Comparison of ENCODE assay signal across 18 cellular contexts in genomic region chr2:235030126-235030525, GRCh38.
A peak's percentile ranks its signal among the peaks of the same experiment; 100 is the strongest.
DNase-seq lines count a peak whose midpoint lies in the region; ATAC-seq, FAIRE-seq and TF ChIP-seq lines count a peak whose summit lies in the region.
"Had no signal": no experiment of that assay in that cellular context is flagged by ENCODE, and none has a peak within 500 bp of the region (broad histone marks: within the 10 kb centered on the region; RNA-seq: fewer than 3 reads in every experiment).

No MANE protein-coding gene starts in this region.

- ATAC-seq in Panc1 (no peak), GM21526 (IDR thresholded peaks at IDR 0.05; ENCODE audit: low FRiP score, unreplicated experiment) (no peak), GM18517 (IDR thresholded peaks at IDR 0.05; ENCODE audit: unreplicated experiment) (no peak)
- ATAC-seq: CD8-positive, alpha-beta T cell; SK-N-SH treated with all-trans-retinoic acid at 6 μM for 48 hours had no signal

- CTCF ChIA-PET in Panc1 (lab: Charles Lee), result no interaction called here
- CTCF ChIA-PET in H1 (lab: Charles Lee; ENCODE audit: partially characterized antibody), result interaction anchor here (0.8 to 1.6 kb wide), 4 partner anchors 21 to 454 kb away, joined by 3 to 4 read pairs (median 3); no protein-coding TSS in a partner anchor

- no peaks in the 10 kb centered on the region for H3K27me3 ChIP-seq in H9 (ENCODE audit: insufficient read depth, low read length)
- no peaks in the 10 kb centered on the region for H3K27me3 ChIP-seq in Panc1 (ENCODE audit: control insufficient read depth, insufficient read depth, low read length)
- no peaks in the 10 kb centered on the region for H3K27me3 ChIP-seq in H1 (replicated peaks in 1 of 4; ENCODE audit: control insufficient read depth in 3 of 4, extremely low read depth in 1 of 4, insufficient read depth in 3 of 4, low read length in 3 of 4)
- H3K27me3 ChIP-seq in trophoblast cell (ENCODE audit: insufficient read depth, low read length), result no peaks in the 10 kb centered on the region
- H3K27me3 ChIP-seq: BLaER1 treated with 17β-estradiol and CSF1 and Interleukin-3, amounts not matched to agents 10 nM and 100 nM had no signal

- H3K18ac ChIP-seq in H9 (ENCODE audit: insufficient read length, low read depth, low read length), result no peak overlapping the region
- 0 out of 2 replicates have a peak overlapping the region, but pooled peaks have one; percentile 29 for H3K18ac ChIP-seq in H1 (ENCODE audit: extremely low read depth, low read length)
- H3K18ac ChIP-seq in trophoblast cell (ENCODE audit: low read length), result no peak overlapping the region

- DNase-seq in H9 (no peak), Panc1 (ENCODE audit: low read depth, low spot score) (no peak), H1 (ENCODE audit: low read depth in 1 of 2, low spot score in 2 of 2) (no peak), trophoblast cell (no peak), dedifferentiated amniotic fluid mesenchymal stem cell (ENCODE audit: extremely low spot score) (no peak)
- DNase-seq: CD8-positive, alpha-beta T cell; KBM-7; NCI-H1694 treated with DMSO at 0.1 percent for 48 hours; NCI-H226; NCI-H524; NCI-H82; OCI-M1; SIG-M5 had no signal

- H3K9ac ChIP-seq in H9 (ENCODE audit: extremely low read depth, insufficient read length, low read length) (no peak overlapping the region), H1 (replicated peaks in 1 of 4; ENCODE audit: extremely low read depth in 1 of 4, low read depth in 3 of 4, low read length in 3 of 4) (no peak overlapping the region), trophoblast cell (ENCODE audit: low read length) (no peak overlapping the region)
- H3K9ac ChIP-seq: BLaER1 treated with 17β-estradiol and CSF1 and Interleukin-3, amounts not matched to agents 10 nM and 100 nM had no signal

- no peak overlapping the region for H3K23ac ChIP-seq in H9 (ENCODE audit: insufficient read length, low read depth, low read length)
- H3K23ac ChIP-seq in H1 (ENCODE audit: insufficient read length), result no peak overlapping the region
- H3K23ac ChIP-seq in trophoblast cell (ENCODE audit: low read length), result no peak overlapping the region

- H3K23me2 ChIP-seq in H9 (ENCODE audit: insufficient read length, low read depth, low read length, poor library complexity, severe bottlenecking) (no peaks in the 10 kb centered on the region), H1 (ENCODE audit: low read depth, low read length) (no peaks in the 10 kb centered on the region)

- TF ChIP-seq POLR2A in H1 (IDR thresholded peaks at IDR 0.05; ENCODE audit: control extremely low read depth in 1 of 2, low read depth in 2 of 2, low read length in 2 of 2), result no peak

- H3K4me2 ChIP-seq in H9 (ENCODE audit: insufficient read depth, insufficient read length, low read length) (no peak overlapping the region), H1 (ENCODE audit: insufficient read depth in 1 of 2, low read depth in 2 of 2, low read length in 2 of 2) (no peak overlapping the region), trophoblast cell (ENCODE audit: low read length) (no peak overlapping the region)

- TF ChIP-seq CTCF in H9 (conservative IDR thresholded peaks at IDR 0.05) (no peak), Panc1 (IDR thresholded peaks at IDR 0.05) (no peak), H1 (IDR thresholded peaks at IDR 0.05; ENCODE audit: control extremely low read depth in 1 of 3, insufficient read depth in 1 of 3, low read depth in 1 of 3, low read length in 3 of 3) (no peak)

- no peak overlapping the region for H3K4me3 Mint-ChIP-seq in H9
- H3K4me3 Mint-ChIP-seq: CD8-positive, alpha-beta T cell had no signal

- H2AK5ac ChIP-seq in H9 (ENCODE audit: insufficient read length, low read length) (no peak overlapping the region), H1 (ENCODE audit: low read depth, low read length) (no peak overlapping the region), trophoblast cell (ENCODE audit: low read length) (no peak overlapping the region)

- H3K9me3 Mint-ChIP-seq in H9, result no peaks in the 10 kb centered on the region
- H3K9me3 Mint-ChIP-seq: CD8-positive, alpha-beta T cell had no signal

- no peak for TF ChIP-seq RAD21 in H1 (IDR thresholded peaks at IDR 0.05 in 1 of 2, conservative IDR thresholded peaks at IDR 0.05 in 1 of 2; ENCODE audit: low read depth in 2 of 2, low read length in 2 of 2)

- no CpG with 5 or more reads among the region's 10 CpGs for WGBS in H9 (ENCODE audit: extremely low coverage, insufficient read length, low lambda C conversion rate)
- 83% methylated on average over 10 of the region's 10 CpGs; no CpG with 5 or more reads in 1 of the 2 experiments for WGBS in H1 (ENCODE audit: extremely low coverage in 1 of 2, insufficient coverage in 1 of 2, insufficient read length in 1 of 2, insufficient replicate concordance in 2 of 2, low coverage in 1 of 2, low lambda C conversion rate in 2 of 2, missing lambda C conversion rate in 1 of 2), 2 experiments
- no CpG with 5 or more reads among the region's 10 CpGs for WGBS in trophoblast cell (ENCODE audit: extremely low coverage, insufficient coverage, insufficient read length)

- H2BK12ac ChIP-seq in H9 (ENCODE audit: insufficient read length, low read depth, low read length), result no peak overlapping the region
- H2BK12ac ChIP-seq in H1 (ENCODE audit: low read depth, low read length), result no peak overlapping the region
- no peak overlapping the region for H2BK12ac ChIP-seq in trophoblast cell (ENCODE audit: low read length)

- POLR2A ChIA-PET in Panc1 (lab: Charles Lee), result no interaction called here
- POLR2A ChIA-PET in H1 (lab: Charles Lee; ENCODE audit: partially characterized antibody), result interaction anchor here (1.6 kb wide), 1 partner anchor 11 kb away, joined by 4 read pairs; no protein-coding TSS in a partner anchor

- peaks cover 4% of the 10 kb centered on the region; the same call in 1 of the 2 replicates for H3K79me2 ChIP-seq in H9 (ENCODE audit: insufficient read depth, low read length)
- H3K79me2 ChIP-seq in H1 (ENCODE audit: control insufficient read depth in 1 of 2, insufficient read depth in 2 of 2, low read length in 2 of 2), result peaks cover 8 to 77% of the 10 kb centered on the region in 2 experiments; a peak in 3 of 4 replicates
- peaks cover 2% of the 10 kb centered on the region for H3K79me2 ChIP-seq in trophoblast cell (ENCODE audit: control insufficient read depth, insufficient read depth, low read length, poor library complexity)

- in situ Hi-C loops in Panc1 (cut with HindIII; ENCODE audit: low pct_unique_long_range_greater_than_20kb, low sequenced_read_pairs), result no loop called here

- peak overlapping the region in 2 of 3 experiments; percentile 8 to 39; a peak in 4 of 7 replicates for H3K27ac Mint-ChIP-seq in H9
- H3K27ac Mint-ChIP-seq: CD8-positive, alpha-beta T cell had no signal

- H3K36me3 ChIP-seq in Panc1 (ENCODE audit: control insufficient read depth, insufficient read depth, low read length) (peaks cover under 1% of the 10 kb centered on the region; the same call in 1 of the 2 replicates), H1 (ENCODE audit: control insufficient read depth in 2 of 4, insufficient read depth in 4 of 4, low read length in 3 of 4) (peaks cover 0 to 8% (median 0%) of the 10 kb centered on the region in 4 experiments; a peak in 4 of 8 replicates), trophoblast cell (ENCODE audit: control insufficient read depth in 1 of 2, insufficient read depth in 2 of 2, low read length in 2 of 2) (peaks cover 16 to 21% of the 10 kb centered on the region in 2 experiments)
- H3K36me3 ChIP-seq: BLaER1 treated with 17β-estradiol and CSF1 and Interleukin-3, amounts not matched to agents 10 nM and 100 nM had no signal

- H3T11ph ChIP-seq in H9 (ENCODE audit: low read length), result no peak overlapping the region

- H4K91ac ChIP-seq in H9 (ENCODE audit: insufficient read length, low read depth, low read length) (no peak overlapping the region), H1 (replicated peaks; ENCODE audit: insufficient read length, low read length) (no peak overlapping the region), trophoblast cell (ENCODE audit: low read depth, low read length) (no peak overlapping the region)

- H4K20me1 ChIP-seq in H9 (ENCODE audit: control insufficient read depth, insufficient read depth, insufficient read length) (no peaks in the 10 kb centered on the region), H1 (replicated peaks in 1 of 2; ENCODE audit: control insufficient read depth in 1 of 2, insufficient read depth in 2 of 2, low read length in 2 of 2) (peaks cover 7 to 26% of the 10 kb centered on the region in 2 experiments)
- H4K20me1 ChIP-seq: BLaER1 treated with 17β-estradiol and CSF1 and Interleukin-3, amounts not matched to agents 10 nM and 100 nM had no signal

- BruUV-seq in Panc1 (replicated peaks; lab: Mats Ljungman, UMichigan), result no TSS peak

- H2BK20ac ChIP-seq in H9 (ENCODE audit: low read depth, low read length, poor library complexity, severe bottlenecking) (no peak overlapping the region), H1 (ENCODE audit: low read length) (no peak overlapping the region)

- H3K4ac ChIP-seq in H9 (ENCODE audit: low read depth, low read length) (no peak overlapping the region), H1 (replicated peaks; ENCODE audit: insufficient read length, low read depth, low read length) (no peak overlapping the region), trophoblast cell (ENCODE audit: low read depth, low read length) (peak overlapping the region; percentile 36)

- no peak for FAIRE-seq in H1 (lab: Jason Lieb, UNC)
- FAIRE-seq: GM12891 had no signal

- no peak overlapping the region for H4K12ac ChIP-seq in trophoblast cell (ENCODE audit: low read depth, low read length)

- H3K36me3 Mint-ChIP-seq in H9 (ENCODE audit: insufficient read depth in 1 of 3, low read depth in 3 of 3), result peaks cover 4 to 27% (median 23%) of the 10 kb centered on the region in 3 experiments; a peak in 6 of 7 replicates
- H3K36me3 Mint-ChIP-seq: CD8-positive, alpha-beta T cell had no signal

- H3K56ac ChIP-seq in H9 (ENCODE audit: insufficient read length, low read depth, low read length) (no peak overlapping the region), H1 (replicated peaks; ENCODE audit: insufficient read length, low read depth, low read length) (no peak overlapping the region)

- no peak overlapping the region for H3K4me3 ChIP-seq in Panc1 (ENCODE audit: low read depth in 2 of 2, low read length in 2 of 2)
- no peak overlapping the region for H3K4me3 ChIP-seq in H1 (ENCODE audit: extremely low read depth in 1 of 4, insufficient read depth in 2 of 4, low read depth in 3 of 4, low read length in 4 of 4)
- H3K4me3 ChIP-seq in trophoblast cell (ENCODE audit: low read depth, low read length), result no peak overlapping the region
- H3K4me3 ChIP-seq: BLaER1 treated with 17β-estradiol and CSF1 and Interleukin-3, amounts not matched to agents 10 nM and 100 nM had no signal

- H4K8ac ChIP-seq in H9 (replicated peaks; ENCODE audit: insufficient read length, low read depth, low read length) (no peak overlapping the region), H1 (ENCODE audit: extremely low read depth, insufficient read depth, low read length) (no peak overlapping the region), trophoblast cell (ENCODE audit: low read depth, low read length) (no peak overlapping the region)

- H3K27me3 Mint-ChIP-seq in H9 (ENCODE audit: low read depth), result no peaks in the 10 kb centered on the region

- 0 out of 2 replicates have a peak overlapping the region, but pooled peaks have one; percentile 12 for H3K14ac ChIP-seq in H9 (ENCODE audit: insufficient read depth, low read length)
- no peak overlapping the region for H3K14ac ChIP-seq in H1 (ENCODE audit: insufficient read length)
- H3K14ac ChIP-seq in trophoblast cell (ENCODE audit: low read length), result no peak overlapping the region

- TF ChIP-seq EP300 in H1 (IDR thresholded peaks at IDR 0.05; ENCODE audit: borderline replicate concordance in 1 of 2, low read depth in 2 of 2, low read length in 2 of 2), result no peak

- H3K4me1 ChIP-seq in H9 (ENCODE audit: insufficient read depth, low read length), result peaks cover 4% of the 10 kb centered on the region; the same call in 1 of the 2 replicates
- peaks cover 56% of the 10 kb centered on the region for H3K4me1 ChIP-seq in Panc1 (ENCODE audit: control insufficient read depth, insufficient read depth, low read length)
- peaks cover 0 to 6% (median 4%) of the 10 kb centered on the region in 4 experiments; a peak in 4 of 7 replicates for H3K4me1 ChIP-seq in H1 (replicated peaks in 1 of 4; ENCODE audit: control insufficient read depth in 3 of 4, insufficient read depth in 4 of 4, low read length in 3 of 4)
- peaks cover 19 to 22% of the 10 kb centered on the region in 2 experiments for H3K4me1 ChIP-seq in trophoblast cell (ENCODE audit: control insufficient read depth in 1 of 2, insufficient read depth in 2 of 2, low read length in 2 of 2)

- no peak overlapping the region for H3K27ac ChIP-seq in H9 (ENCODE audit: insufficient read length, low read depth, low read length)
- peak overlapping the region; percentile 57; the same call in 1 of the 2 replicates for H3K27ac ChIP-seq in Panc1 (ENCODE audit: low read length)
- no peak overlapping the region for H3K27ac ChIP-seq in H1 (ENCODE audit: low read depth, low read length)
- no peak overlapping the region for H3K27ac ChIP-seq in trophoblast cell (ENCODE audit: low read depth, low read length)
- H3K27ac ChIP-seq: BLaER1 treated with 17β-estradiol and CSF1 and Interleukin-3, amounts not matched to agents 10 nM and 100 nM had no signal

- H2BK15ac ChIP-seq in H9 (ENCODE audit: low read depth, low read length) (no peak overlapping the region), H1 (ENCODE audit: low read length) (no peak overlapping the region)

- no peak overlapping the region for H2BK5ac ChIP-seq in H9 (ENCODE audit: insufficient read length, low read length)
- peak overlapping the region; percentile 9; the same call in 1 of the 2 replicates for H2BK5ac ChIP-seq in H1 (ENCODE audit: low read depth, low read length)
- no peak overlapping the region for H2BK5ac ChIP-seq in trophoblast cell (ENCODE audit: low read depth, low read length, poor library complexity)

- peaks cover 47 to 48% of the 10 kb centered on the region in 2 experiments for H3K4me1 Mint-ChIP-seq in H9

- no peaks in the 10 kb centered on the region for H3K9me3 ChIP-seq in H9 (ENCODE audit: control insufficient read depth, low read depth, low read length)
- H3K9me3 ChIP-seq in Panc1 (ENCODE audit: control insufficient read depth, insufficient read depth, low read depth, low read length), result no peaks in the 10 kb centered on the region
- H3K9me3 ChIP-seq in H1 (ENCODE audit: insufficient read depth in 2 of 2, low read depth in 1 of 2, low read length in 1 of 2), result no peaks in the 10 kb centered on the region
- H3K9me3 ChIP-seq in trophoblast cell (ENCODE audit: insufficient read depth, low read depth, low read length), result peaks cover 1% of the 10 kb centered on the region
- H3K9me3 ChIP-seq: BLaER1 treated with 17β-estradiol and CSF1 and Interleukin-3, amounts not matched to agents 10 nM and 100 nM had no signal

- H3K79me1 ChIP-seq in H9 (ENCODE audit: insufficient read depth, low read depth, low read length, poor library complexity, severe bottlenecking) (peaks cover 8% of the 10 kb centered on the region), H1 (ENCODE audit: low read depth, low read length) (peaks cover 33% of the 10 kb centered on the region), trophoblast cell (ENCODE audit: low read length) (no peaks in the 10 kb centered on the region)

- H2BK120ac ChIP-seq in H9 (ENCODE audit: low read depth, low read length, poor library complexity, severe bottlenecking), result no peak overlapping the region
- no peak overlapping the region for H2BK120ac ChIP-seq in H1 (replicated peaks; ENCODE audit: low read depth, low read length)
- H2BK120ac ChIP-seq in trophoblast cell (ENCODE audit: insufficient read depth, low read length, poor library complexity), result no peak overlapping the region

- H4K5ac ChIP-seq in H9 (ENCODE audit: insufficient read length, low read depth, low read length), result no peak overlapping the region
- no peak overlapping the region for H4K5ac ChIP-seq in H1 (ENCODE audit: insufficient read length, low read depth, low read length)

- H2AFZ ChIP-seq in H9 (ENCODE audit: low read length) (no peak overlapping the region), H1 (ENCODE audit: low read length) (no peak overlapping the region), trophoblast cell (ENCODE audit: insufficient read depth, low read length, poor library complexity) (no peak overlapping the region)

- intact Hi-C loops in Panc1 (cut with micrococcal nuclease; ENCODE audit: unreplicated experiment), result no loop called here
